23 cellular contexts compared by ENCODE assay signal in the genomic region with DNA sequence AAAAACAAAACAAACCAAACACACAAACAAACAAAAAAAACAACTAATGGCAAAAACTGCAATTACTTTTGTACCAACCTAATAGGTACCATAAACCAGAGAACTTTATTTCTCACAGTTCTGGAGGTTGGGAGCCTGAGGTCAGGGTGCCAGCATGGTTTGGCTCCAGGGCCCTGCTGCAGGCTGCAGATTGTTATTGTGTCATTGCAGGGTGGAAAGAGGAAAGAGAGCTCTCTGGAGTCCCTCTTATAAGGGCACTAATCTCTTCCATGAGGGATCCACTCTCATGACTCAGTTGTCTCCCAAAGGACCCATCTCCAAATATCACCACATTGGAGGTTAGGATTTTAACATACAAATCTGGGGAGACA.
A peak's percentile ranks its signal among the peaks of the same experiment; 100 is the strongest.
DNase-seq lines count a peak whose midpoint lies in the region; ATAC-seq and TF ChIP-seq lines count a peak whose summit lies in the region.
"Had no signal": no experiment of that assay in that cellular context is flagged by ENCODE, and none has a peak within 500 bp of the region (broad histone marks: within the 10 kb centered on the region; RNA-seq: fewer than 3 reads in every experiment).

No MANE protein-coding gene starts in this region.

- peak overlapping the region; percentile 77 to 84 (median 80) for H3K27ac ChIP-seq in body of pancreas
- H3K27ac ChIP-seq: SJCRH30, tibial artery had no signal

- H3K9me3 ChIP-seq in body of pancreas, result no peaks in the 10 kb centered on the region
- H3K9me3 ChIP-seq: gastrocnemius medialis, ovary, SJCRH30 had no signal

- peaks cover 48% of the 10 kb centered on the region for H3K4me1 ChIP-seq in body of pancreas

- no peaks in the 10 kb centered on the region for H3K36me3 ChIP-seq in body of pancreas (replicated peaks in 1 of 2; ENCODE audit: insufficient read depth in 1 of 2, low read depth in 2 of 2)
- H3K36me3 ChIP-seq: gastrocnemius medialis, ovary, SJCRH30, tibial artery had no signal

- H3K36me3 Mint-ChIP-seq in naive B cell, result peaks cover 8 to 18% of the 10 kb centered on the region in 2 donors
- H3K36me3 Mint-ChIP-seq in type B pancreatic cell, result peaks cover 6% of the 10 kb centered on the region

- H3K27me3 Mint-ChIP-seq in naive B cell, result no peaks in the 10 kb centered on the region
- H3K27me3 Mint-ChIP-seq in type B pancreatic cell, result no peaks in the 10 kb centered on the region
- H3K27me3 Mint-ChIP-seq: activated CD4-positive, alpha-beta memory T cell treated with anti-CD3 and anti-CD28 coated beads, Interleukin-2, amount 10 ng/mL, durations not matched to agents 7 days and 5 days; T-helper 17 cell had no signal

- no peaks in the 10 kb centered on the region for H3K27me3 ChIP-seq in body of pancreas
- H3K27me3 ChIP-seq: gastrocnemius medialis, ovary, SJCRH30, tibial artery had no signal

- peak overlapping the region in 5 of 6 donors; percentile 84 to 97 (median 95) for H3K27ac Mint-ChIP-seq in naive B cell
- H3K27ac Mint-ChIP-seq in type B pancreatic cell, result peak overlapping the region; percentile 90
- H3K27ac Mint-ChIP-seq: activated CD4-positive, alpha-beta memory T cell treated with anti-CD3 and anti-CD28 coated beads, Interleukin-2, amount 10 ng/mL, durations not matched to agents 7 days and 5 days; T-helper 17 cell had no signal

- ATAC-seq in body of pancreas (no peak), naive B cell (ENCODE audit: low read depth in 2 of 2) (no peak), GM18517 (IDR thresholded peaks at IDR 0.05; ENCODE audit: unreplicated experiment) (no peak)
- ATAC-seq: naive thymus-derived CD8-positive, alpha-beta T cell; sciatic nerve; T-helper 17 cell had no signal

- TF ChIP-seq POLR2A in body of pancreas (IDR thresholded peaks at IDR 0.05), result no peak

- peaks cover 61 to 94% (median 68%) of the 10 kb centered on the region in 3 donors for H3K4me1 Mint-ChIP-seq in naive B cell
- peaks cover 43% of the 10 kb centered on the region for H3K4me1 Mint-ChIP-seq in type B pancreatic cell (ENCODE audit: unreplicated experiment)

- intact Hi-C loops in body of pancreas (cut with DNase I), result no loop called here

- DNase-seq in NAMALWA (ENCODE audit: low spot score) (peak; percentile 51), body of pancreas (no peak), naive B cell (no peak), type B pancreatic cell (ENCODE audit: extremely low spot score, unreplicated experiment) (no peak)
- no peak for DNase-seq in activated CD4-positive, alpha-beta T cell treated with anti-CD3 and anti-CD28 coated beads, Interleukin-2, amount 50 U/mL, for 48 hours
- DNase-seq in central memory CD4-positive, alpha-beta T cell, result no peak
- DNase-seq: activated CD4-positive, alpha-beta memory T cell treated with anti-CD3 and anti-CD28 coated beads, Interleukin-2, amount 10 ng/mL, durations not matched to agents 7 days and 5 days; activated naive CD4-positive, alpha-beta T cell; activated T-cell treated with anti-CD3 and anti-CD28 coated beads for 4 hours; cerebellar nuclear complex; EL; erythroblast; gastrocnemius medialis; KBM-7; mesendoderm; naive thymus-derived CD8-positive, alpha-beta T cell; NCI-H1694 treated with DMSO at 0.1 percent for 48 hours; SJCRH30; T-helper 17 cell had no signal

- H3K4me3 Mint-ChIP-seq in naive B cell (peak overlapping the region in 4 of 8 donors; percentile 29 to 87 (median 68)), type B pancreatic cell (no peak overlapping the region)
- H3K4me3 Mint-ChIP-seq: activated CD4-positive, alpha-beta memory T cell treated with anti-CD3 and anti-CD28 coated beads, Interleukin-2, amount 10 ng/mL, durations not matched to agents 7 days and 5 days; naive thymus-derived CD8-positive, alpha-beta T cell; T-helper 17 cell had no signal

- TF ChIP-seq CTCF in body of pancreas (IDR thresholded peaks at IDR 0.05) (no peak), type B pancreatic cell (conservative IDR thresholded peaks at IDR 0.05) (no peak)

- H3K9me3 Mint-ChIP-seq in naive B cell (peaks cover 1 to 21% (median 11%) of the 10 kb centered on the region in 7 donors), type B pancreatic cell (peaks cover 6% of the 10 kb centered on the region)

- H3K4me3 ChIP-seq in body of pancreas, result no peak overlapping the region
- H3K4me3 ChIP-seq: gastrocnemius medialis, ovary, SJCRH30, tibial artery had no signal
